Comparison of ENCODE assay signal across 22 cellular contexts in genomic region chr9:123418052-123418430, GRCh38.
"Had no signal": no experiment of that assay in that cellular context is flagged by ENCODE, and none has a peak within 500 bp of the region (broad histone marks: within the 10 kb centered on the region; RNA-seq: fewer than 3 reads in every experiment).

No MANE protein-coding gene starts in this region.

- H3K27ac Mint-ChIP-seq: activated CD4-positive, alpha-beta T cell treated with anti-CD3 and anti-CD28 coated beads for 36 hours; dendritic cell treated with granulocyte-macrophage colony-stimulating factor and Interleukin-4, amounts not matched to agents 40 ng/mL and 50 ng/mL, for 4 days; immature natural killer cell; natural killer cell; progenitor cell of endocrine pancreas; T-helper 2 cell treated with Interferon-gamma antibody and Interleukin-4, amounts not matched to agents 5 μg/mL and 100 μg/mL, for 36 hours had no signal

- H3K9me3 ChIP-seq: esophagus muscularis mucosa, heart left ventricle, lower lobe of right lung, neutrophil, tibial nerve had no signal

- H3K27me3 Mint-ChIP-seq: activated CD4-positive, alpha-beta T cell treated with anti-CD3 and anti-CD28 coated beads for 36 hours; dendritic cell treated with granulocyte-macrophage colony-stimulating factor and Interleukin-4, amounts not matched to agents 40 ng/mL and 50 ng/mL, for 4 days had no signal

- H3K4me3 Mint-ChIP-seq: activated CD4-positive, alpha-beta T cell treated with anti-CD3 and anti-CD28 coated beads for 36 hours; dendritic cell treated with granulocyte-macrophage colony-stimulating factor and Interleukin-4, amounts not matched to agents 40 ng/mL and 50 ng/mL, for 4 days; immature natural killer cell; natural killer cell; T-helper 2 cell treated with Interferon-gamma antibody and Interleukin-4, amounts not matched to agents 5 μg/mL and 100 μg/mL, for 36 hours had no signal

- H3K27ac ChIP-seq: esophagus muscularis mucosa, foreskin keratinocyte, heart left ventricle, lower lobe of right lung, neutrophil, tibial nerve had no signal

- ATAC-seq: activated CD4-positive, alpha-beta T cell treated with anti-CD3 and anti-CD28 coated beads for 36 hours; foreskin keratinocyte; heart left ventricle; left lobe of liver; lower lobe of right lung; natural killer cell had no signal

- H3K36me3 ChIP-seq: lower lobe of right lung had no signal

- H3K4me3 ChIP-seq: esophagus muscularis mucosa, heart left ventricle, lower lobe of right lung, tibial nerve had no signal

- H3K4me1 Mint-ChIP-seq: activated CD4-positive, alpha-beta T cell treated with anti-CD3 and anti-CD28 coated beads for 36 hours; immature natural killer cell had no signal

- H3K9me3 Mint-ChIP-seq: dendritic cell treated with granulocyte-macrophage colony-stimulating factor and Interleukin-4, amounts not matched to agents 40 ng/mL and 50 ng/mL, for 4 days; immature natural killer cell; natural killer cell; T-helper 2 cell treated with Interferon-gamma antibody and Interleukin-4, amounts not matched to agents 5 μg/mL and 100 μg/mL, for 36 hours had no signal

- H3K27me3 ChIP-seq: esophagus muscularis mucosa, foreskin keratinocyte, heart left ventricle, neutrophil, tibial nerve had no signal

- H3K4me1 ChIP-seq: foreskin keratinocyte, heart left ventricle, lower lobe of right lung, tibial nerve had no signal

- H3K36me3 Mint-ChIP-seq: natural killer cell had no signal

- DNase-seq: activated CD4-positive, alpha-beta T cell treated with anti-CD3 and anti-CD28 coated beads for 36 hours; activated CD4-positive, CD25-positive, alpha-beta regulatory T cell; activated CD8-positive, alpha-beta memory T cell treated with anti-CD3 and anti-CD28 coated beads for 24 hours; activated gamma-delta T cell treated with Interleukin-2 at 50 U/mL for 16 hours; amniotic stem cell; central memory CD4-positive, alpha-beta T cell; foreskin keratinocyte; heart left ventricle; hypothalamus; immature natural killer cell; lower lobe of right lung; mesendoderm; natural killer cell; stimulated activated naive CD4-positive, alpha-beta T cell; T-helper 1 cell had no signal
